ENCODE assay signal across 11 cellular contexts in genomic region chr9:76023715-76024195, GRCh38.
DNase-seq lines count a peak whose midpoint lies in the region; ATAC-seq and TF ChIP-seq lines count a peak whose summit lies in the region.
"Had no signal": no experiment of that assay in that cellular context is flagged by ENCODE, and none has a peak within 500 bp of the region (broad histone marks: within the 10 kb centered on the region; RNA-seq: fewer than 3 reads in every experiment).

No MANE protein-coding gene starts in this region.

- ATAC-seq in stimulated activated effector memory CD8-positive, alpha-beta T cell treated with anti-CD3 and anti-CD28 coated beads, Interleukin-12 subunit alpha, Interleukin-12 subunit beta, amount 100 ng/mL, for 72 hours = peak; percentile 44
- ATAC-seq in GM21526 (IDR thresholded peaks at IDR 0.05; ENCODE audit: low FRiP score, unreplicated experiment) = no peak

- no peak overlapping the region for H3K27ac Mint-ChIP-seq in stimulated activated effector memory CD8-positive, alpha-beta T cell treated with anti-CD3 and anti-CD28 coated beads, Interleukin-12 subunit alpha, Interleukin-12 subunit beta, amount 100 ng/mL, for 72 hours

- peaks cover 2% of the 10 kb centered on the region for H3K9me3 Mint-ChIP-seq in stimulated activated effector memory CD8-positive, alpha-beta T cell treated with anti-CD3 and anti-CD28 coated beads, Interleukin-12 subunit alpha, Interleukin-12 subunit beta, amount 100 ng/mL, for 72 hours

- no peaks in the 10 kb centered on the region for H3K4me1 Mint-ChIP-seq in stimulated activated effector memory CD8-positive, alpha-beta T cell treated with anti-CD3 and anti-CD28 coated beads, Interleukin-12 subunit alpha, Interleukin-12 subunit beta, amount 100 ng/mL, for 72 hours

- TF ChIP-seq CTCF in choroid plexus epithelial cell (conservative IDR thresholded peaks at IDR 0.05; ENCODE audit: low read depth, low read length) = no peak

- no peaks in the 10 kb centered on the region for H3K36me3 Mint-ChIP-seq in stimulated activated effector memory CD8-positive, alpha-beta T cell treated with anti-CD3 and anti-CD28 coated beads, Interleukin-12 subunit alpha, Interleukin-12 subunit beta, amount 100 ng/mL, for 72 hours

- peak; percentile 16 for DNase-seq in activated T-cell treated with anti-CD3 and anti-CD28 coated beads for 24 hours (ENCODE audit: low read depth)
- no peak for DNase-seq in activated T-cell treated with anti-CD3 and anti-CD28 coated beads, Interleukin-2, amount 50 U/mL, for 48 hours
- peak; percentile 12 to 18 for DNase-seq in activated CD4-positive, alpha-beta T cell treated with anti-CD3 and anti-CD28 coated beads, Interleukin-2, amount 50 U/mL, for 4 hours
- peak; percentile 9 for DNase-seq in choroid plexus epithelial cell (ENCODE audit: low read depth)
- DNase-seq in stimulated activated effector memory CD8-positive, alpha-beta T cell treated with anti-CD3 and anti-CD28 coated beads, Interleukin-12 subunit alpha, Interleukin-12 subunit beta, amount 100 ng/mL, for 72 hours (ENCODE audit: low spot score in 2 of 2) = no peak
- DNase-seq in NCI-H1694 (lab: John Stamatoyannopoulos, UW) = no peak
- no peak for DNase-seq in GM19238 (ENCODE audit: insufficient read length, low spot score)
- DNase-seq: GDM1, NCI-H1436, retina had no signal

- H3K4me3 ChIP-seq in choroid plexus epithelial cell (ENCODE audit: low read depth, low read length) = no peak overlapping the region

- H3K4me3 Mint-ChIP-seq in stimulated activated effector memory CD8-positive, alpha-beta T cell treated with anti-CD3 and anti-CD28 coated beads, Interleukin-12 subunit alpha, Interleukin-12 subunit beta, amount 100 ng/mL, for 72 hours = peak overlapping the region; percentile 48

Comparison
In these comparisons a context has a peak if more than half of its experiments do, and no peak if none do; other contexts are left out.
1. DNase-seq: peak in activated T-cell treated with anti-CD3 and anti-CD28 coated beads for 24 hours (single experiment), activated CD4-positive, alpha-beta T cell treated with anti-CD3 and anti-CD28 coated beads, Interleukin-2, amount 50 U/mL, for 4 hours (2 of 2) and choroid plexus epithelial cell (single experiment); none in activated T-cell treated with anti-CD3 and anti-CD28 coated beads, Interleukin-2, amount 50 U/mL, for 48 hours (0 of 2), stimulated activated effector memory CD8-positive, alpha-beta T cell treated with anti-CD3 and anti-CD28 coated beads, Interleukin-12 subunit alpha, Interleukin-12 subunit beta, amount 100 ng/mL, for 72 hours (0 of 2), NCI-H1694 (single experiment) and GM19238 (single experiment).